Comparison of ENCODE assay signal across 20 cellular contexts in genomic region chr1:11406845-11407244, GRCh38.
DNase-seq lines count a peak whose midpoint lies in the region; ATAC-seq and TF ChIP-seq lines count a peak whose summit lies in the region.
"Had no signal": no experiment of that assay in that cellular context is flagged by ENCODE, and none has a peak within 500 bp of the region (broad histone marks: within the 10 kb centered on the region; RNA-seq: fewer than 3 reads in every experiment).

No MANE protein-coding gene starts in this region.

- CTCF ChIA-PET in activated CD8-positive, alpha-beta memory T cell treated with anti-CD3 and anti-CD28 coated beads, Interleukin-2, amount 10 ng/mL, durations not matched to agents 7 days and 5 days (lab: Charles Lee) = interaction anchor here (1.6 kb wide), 1 partner anchor 234 kb away, joined by 4 read pairs; no protein-coding TSS in a partner anchor
- CTCF ChIA-PET in activated CD4-positive, alpha-beta memory T cell treated with anti-CD3 and anti-CD28 coated beads, Interleukin-2, amount 10 ng/mL, durations not matched to agents 7 days and 5 days (lab: Charles Lee) = interaction anchor here (1.0 to 1.4 kb wide), 2 partner anchors 23 to 67 kb away, joined by 3 to 4 read pairs; no protein-coding TSS in a partner anchor

- TF ChIP-seq CTCF in DND-41 (IDR thresholded peaks at IDR 0.05; ENCODE audit: borderline replicate concordance, extremely low read depth, low read length, poor library complexity, severe bottlenecking) (no peak), GM13977 (IDR thresholded peaks at IDR 0.05; ENCODE audit: extremely low read depth, insufficient read depth, missing control alignments) (no peak)

- peaks cover 19% of the 10 kb centered on the region for H3K36me3 Mint-ChIP-seq in activated CD8-positive, alpha-beta memory T cell treated with anti-CD3 and anti-CD28 coated beads, Interleukin-2, amount 10 ng/mL, durations not matched to agents 7 days and 5 days
- peaks cover 27% of the 10 kb centered on the region for H3K36me3 Mint-ChIP-seq in activated CD4-positive, alpha-beta memory T cell treated with anti-CD3 and anti-CD28 coated beads, Interleukin-2, amount 10 ng/mL, durations not matched to agents 7 days and 5 days (ENCODE audit: low read depth)
- peaks cover 0 to 11% (median 4%) of the 10 kb centered on the region in 3 donors for H3K36me3 Mint-ChIP-seq in naive thymus-derived CD8-positive, alpha-beta T cell

- H3K9me3 Mint-ChIP-seq in activated CD8-positive, alpha-beta memory T cell treated with anti-CD3 and anti-CD28 coated beads, Interleukin-2, amount 10 ng/mL, durations not matched to agents 7 days and 5 days (ENCODE audit: low read depth) = peaks cover 20% of the 10 kb centered on the region
- H3K9me3 Mint-ChIP-seq in activated CD4-positive, alpha-beta memory T cell treated with anti-CD3 and anti-CD28 coated beads, Interleukin-2, amount 10 ng/mL, durations not matched to agents 7 days and 5 days = peaks cover 35% of the 10 kb centered on the region
- peaks cover 0 to 14% (median 6%) of the 10 kb centered on the region in 9 donors for H3K9me3 Mint-ChIP-seq in naive thymus-derived CD8-positive, alpha-beta T cell

- POLR2A ChIA-PET in activated CD4-positive, alpha-beta memory T cell treated with anti-CD3 and anti-CD28 coated beads, Interleukin-2, amount 10 ng/mL, durations not matched to agents 7 days and 5 days (lab: Charles Lee) = interaction anchor here (0.6 to 1.5 kb wide), 4 partner anchors 14 to 798 kb away, joined by 3 to 4 read pairs (median 4); no protein-coding TSS in a partner anchor
- POLR2A ChIA-PET in naive thymus-derived CD8-positive, alpha-beta T cell (lab: Charles Lee) = no interaction called here

- H3K9ac ChIP-seq in DND-41 (ENCODE audit: low read depth, low read length) = no peak overlapping the region

- H4K20me1 ChIP-seq in DND-41 (ENCODE audit: insufficient read depth, low read length) = no peaks in the 10 kb centered on the region

- peaks cover 17% of the 10 kb centered on the region for H3K4me1 ChIP-seq in DND-41 (ENCODE audit: insufficient read depth, low read length)
- H3K4me1 ChIP-seq: left lung, right lobe of liver, suprapubic skin had no signal

- no peak overlapping the region for H2AFZ ChIP-seq in DND-41 (ENCODE audit: low read depth, low read length)

- H3K9me3 ChIP-seq in DND-41 (ENCODE audit: insufficient read depth, low read length, severe bottlenecking) = peaks cover 42% of the 10 kb centered on the region
- H3K9me3 ChIP-seq: left lung, right lobe of liver, suprapubic skin had no signal

- H3K27me3 ChIP-seq in DND-41 (ENCODE audit: insufficient read depth, low read length, poor library complexity) = no peaks in the 10 kb centered on the region
- H3K27me3 ChIP-seq: right lobe of liver had no signal

- no peak for ATAC-seq in activated CD8-positive, alpha-beta memory T cell treated with anti-CD3 and anti-CD28 coated beads, Interleukin-2, amount 10 ng/mL, durations not matched to agents 7 days and 5 days
- ATAC-seq in DND-41 (ENCODE audit: insufficient read depth, low read depth) = no peak
- no peak for ATAC-seq in naive thymus-derived CD8-positive, alpha-beta T cell
- ATAC-seq: HepG2, left lung, right lobe of liver had no signal

- no peak for DNase-seq in activated CD8-positive, alpha-beta memory T cell treated with anti-CD3 and anti-CD28 coated beads, Interleukin-2, amount 10 ng/mL, durations not matched to agents 7 days and 5 days
- DNase-seq in activated CD8-positive, alpha-beta memory T cell treated with anti-CD3 and anti-CD28 coated beads, Interleukin-2, amount 50 U/mL, for 48 hours = no peak
- DNase-seq in DND-41 (no peak), NCI-H524 (lab: John Stamatoyannopoulos, UW) (no peak), GM13977 (ENCODE audit: low spot score) (no peak), retina (no peak)
- DNase-seq in activated CD4-positive, alpha-beta memory T cell treated with anti-CD3 and anti-CD28 coated beads, Interleukin-2, amount 10 ng/mL, durations not matched to agents 7 days and 5 days = no peak
- DNase-seq in naive thymus-derived CD8-positive, alpha-beta T cell = peak in 1 of 10 donors; percentile 2
- DNase-seq: activated CD8-positive, alpha-beta memory T cell treated with anti-CD3 and anti-CD28 coated beads, Interleukin-2, amount 50 U/mL, for 4 hours; cerebellar nuclear complex; left lung; NCI-H2107; NCI-H510A; nephron progenitor cell; right lobe of liver; T1000 had no signal

- H3K4me3 Mint-ChIP-seq in activated CD8-positive, alpha-beta memory T cell treated with anti-CD3 and anti-CD28 coated beads, Interleukin-2, amount 10 ng/mL, durations not matched to agents 7 days and 5 days = no peak overlapping the region
- no peak overlapping the region for H3K4me3 Mint-ChIP-seq in activated CD4-positive, alpha-beta memory T cell treated with anti-CD3 and anti-CD28 coated beads, Interleukin-2, amount 10 ng/mL, durations not matched to agents 7 days and 5 days
- peak overlapping the region; percentile 27 to 71 (median 66) for H3K4me3 Mint-ChIP-seq in naive thymus-derived CD8-positive, alpha-beta T cell
- H3K4me3 Mint-ChIP-seq: nephron progenitor cell had no signal

- peaks cover 18% of the 10 kb centered on the region for H3K27me3 Mint-ChIP-seq in activated CD8-positive, alpha-beta memory T cell treated with anti-CD3 and anti-CD28 coated beads, Interleukin-2, amount 10 ng/mL, durations not matched to agents 7 days and 5 days
- H3K27me3 Mint-ChIP-seq in activated CD4-positive, alpha-beta memory T cell treated with anti-CD3 and anti-CD28 coated beads, Interleukin-2, amount 10 ng/mL, durations not matched to agents 7 days and 5 days = peaks cover 5% of the 10 kb centered on the region
- H3K27me3 Mint-ChIP-seq in naive thymus-derived CD8-positive, alpha-beta T cell = no peaks in the 10 kb centered on the region

- peak overlapping the region; percentile 66 for H3K27ac ChIP-seq in DND-41 (ENCODE audit: low read length)
- H3K27ac ChIP-seq: epithelial cell of prostate, HL-60, left lung, right lobe of liver, suprapubic skin had no signal

- H3K4me1 Mint-ChIP-seq in activated CD8-positive, alpha-beta memory T cell treated with anti-CD3 and anti-CD28 coated beads, Interleukin-2, amount 10 ng/mL, durations not matched to agents 7 days and 5 days = peaks cover 24% of the 10 kb centered on the region
- H3K4me1 Mint-ChIP-seq in activated CD4-positive, alpha-beta memory T cell treated with anti-CD3 and anti-CD28 coated beads, Interleukin-2, amount 10 ng/mL, durations not matched to agents 7 days and 5 days = peaks cover 34% of the 10 kb centered on the region
- peaks cover 28 to 49% (median 42%) of the 10 kb centered on the region in 4 donors for H3K4me1 Mint-ChIP-seq in naive thymus-derived CD8-positive, alpha-beta T cell

- in situ Hi-C loops in GM13977 (cut with MboI; ENCODE audit: low pct_unique_long_range_greater_than_20kb, low sequenced_read_pairs, unreplicated experiment) = no loop called here

- H3K4me3 ChIP-seq in DND-41 (ENCODE audit: low read depth in 1 of 2, low read length in 2 of 2) = no peak overlapping the region
- H3K4me3 ChIP-seq: left lung, right lobe of liver, suprapubic skin had no signal

- H3K36me3 ChIP-seq in DND-41 (ENCODE audit: insufficient read depth, low read length) = no peaks in the 10 kb centered on the region
- H3K36me3 ChIP-seq: left lung, right lobe of liver, suprapubic skin had no signal

- H3K27ac Mint-ChIP-seq in activated CD8-positive, alpha-beta memory T cell treated with anti-CD3 and anti-CD28 coated beads, Interleukin-2, amount 10 ng/mL, durations not matched to agents 7 days and 5 days = peak overlapping the region; percentile 62
- peak overlapping the region; percentile 76 for H3K27ac Mint-ChIP-seq in activated CD4-positive, alpha-beta memory T cell treated with anti-CD3 and anti-CD28 coated beads, Interleukin-2, amount 10 ng/mL, durations not matched to agents 7 days and 5 days
- peak overlapping the region in 7 of 10 donors; percentile 5 to 87 (median 46) for H3K27ac Mint-ChIP-seq in naive thymus-derived CD8-positive, alpha-beta T cell
- H3K27ac Mint-ChIP-seq: nephron progenitor cell had no signal

- H3K4me2 ChIP-seq in DND-41 (ENCODE audit: insufficient read depth, low read length) = no peak overlapping the region

- no peaks in the 10 kb centered on the region for H3K79me2 ChIP-seq in DND-41 (ENCODE audit: insufficient read depth, low read length)

Comparison
In these comparisons a context has a peak if more than half of its experiments do, and no peak if none do; other contexts are left out.
1. H3K4me3 Mint-ChIP-seq: peak in naive thymus-derived CD8-positive, alpha-beta T cell (10 of 10); none in activated CD8-positive, alpha-beta memory T cell treated with anti-CD3 and anti-CD28 coated beads, Interleukin-2, amount 10 ng/mL, durations not matched to agents 7 days and 5 days (single experiment) and activated CD4-positive, alpha-beta memory T cell treated with anti-CD3 and anti-CD28 coated beads, Interleukin-2, amount 10 ng/mL, durations not matched to agents 7 days and 5 days (single experiment).
2. Peak in every context shown above with its lines, with median percentiles within 50 percentile points of each other: H3K27ac Mint-ChIP-seq.